In genomic region chr21:36890086-36890485, GRCh38 we compare ENCODE assay signal across 22 cellular contexts.
"Had no signal": no experiment of that assay in that cellular context is flagged by ENCODE, and none has a peak within 500 bp of the region (broad histone marks: within the 10 kb centered on the region; RNA-seq: fewer than 3 reads in every experiment).

No MANE protein-coding gene starts in this region.

- FAIRE-seq: pancreas had no signal

- H3K4me3 Mint-ChIP-seq: activated naive CD4-positive, alpha-beta T cell treated with anti-CD3 and anti-CD28 coated beads, Interleukin-2, amount 10 ng/mL, durations not matched to agents 7 days and 5 days; naive thymus-derived CD8-positive, alpha-beta T cell had no signal

- ATAC-seq: naive thymus-derived CD8-positive, alpha-beta T cell; stimulated activated naive CD8-positive, alpha-beta T cell treated with anti-CD3 and anti-CD28 coated beads, Interleukin-15, Interleukin-2, amounts not matched to agents 100 U/mL and 50 U/mL, for 24 hours had no signal

- H3K9me3 Mint-ChIP-seq: activated naive CD4-positive, alpha-beta T cell treated with anti-CD3 and anti-CD28 coated beads, Interleukin-2, amount 10 ng/mL, durations not matched to agents 7 days and 5 days had no signal

- H3K36me3 ChIP-seq: cardiac muscle cell, pancreas, uterus had no signal

- H3K4me1 Mint-ChIP-seq: activated naive CD4-positive, alpha-beta T cell treated with anti-CD3 and anti-CD28 coated beads, Interleukin-2, amount 10 ng/mL, durations not matched to agents 7 days and 5 days had no signal

- H3K27me3 ChIP-seq: ascending aorta, cardiac muscle cell, pancreas, tibial artery, uterus had no signal

- H3K27ac Mint-ChIP-seq: activated naive CD4-positive, alpha-beta T cell treated with anti-CD3 and anti-CD28 coated beads, Interleukin-2, amount 10 ng/mL, durations not matched to agents 7 days and 5 days; naive thymus-derived CD8-positive, alpha-beta T cell had no signal

- H3K27me3 Mint-ChIP-seq: activated naive CD4-positive, alpha-beta T cell treated with anti-CD3 and anti-CD28 coated beads, Interleukin-2, amount 10 ng/mL, durations not matched to agents 7 days and 5 days; naive thymus-derived CD8-positive, alpha-beta T cell had no signal

- H3K4me3 ChIP-seq: ascending aorta, cardiac muscle cell, pancreas, tibial artery, uterus had no signal

- H3K4me1 ChIP-seq: ascending aorta, tibial artery, uterus had no signal

- H3K27ac ChIP-seq: ascending aorta, cardiac muscle cell, pancreas, tibial artery, uterus had no signal

- H3K9me3 ChIP-seq: ascending aorta, pancreas, tibial artery, uterus had no signal

- DNase-seq: activated CD4-positive, alpha-beta T cell treated with anti-CD3 and anti-CD28 coated beads, Interleukin-2, amount 50 U/mL, for 1 hour; activated CD4-positive, CD25-positive, alpha-beta regulatory T cell treated with anti-CD3 and anti-CD28 coated beads, Interleukin-2, amount 50 U/mL, for 72 hours; activated CD8-positive, alpha-beta memory T cell treated with anti-CD3 and anti-CD28 coated beads for 24 hours; activated CD8-positive, alpha-beta memory T cell treated with anti-CD3 and anti-CD28 coated beads, Interleukin-2, amount 50 U/mL, for 48 hours; activated effector memory CD4-positive, alpha-beta T cell treated with Interleukin-2 at 50 U/mL for 16 hours; activated naive CD4-positive, alpha-beta T cell treated with anti-CD3 and anti-CD28 coated beads, Interleukin-2, amount 10 ng/mL, durations not matched to agents 7 days and 5 days; activated T-cell treated with anti-CD3 and anti-CD28 coated beads, Interleukin-2, amount 50 U/mL, for 48 hours; foreskin fibroblast; hypothalamus; mesendoderm; naive thymus-derived CD8-positive, alpha-beta T cell; pancreas; stimulated activated CD4-positive, alpha-beta T cell treated with anti-CD3 and anti-CD28 coated beads, Interleukin-12 subunit alpha, Interleukin-12 subunit beta, amount 100 ng/mL, for 4 hours; stimulated activated CD4-positive, alpha-beta T cell treated with anti-CD3 and anti-CD28 coated beads, Interleukin-2, amount 100 ng/mL, for 24 hours; stimulated activated naive CD8-positive, alpha-beta T cell treated with anti-CD3 and anti-CD28 coated beads, Interleukin-15, Interleukin-2, amounts not matched to agents 100 U/mL and 50 U/mL, for 24 hours; substantia nigra; T-helper 1 cell; T1000; tibial artery; uterus had no signal
